In the genomic region with DNA sequence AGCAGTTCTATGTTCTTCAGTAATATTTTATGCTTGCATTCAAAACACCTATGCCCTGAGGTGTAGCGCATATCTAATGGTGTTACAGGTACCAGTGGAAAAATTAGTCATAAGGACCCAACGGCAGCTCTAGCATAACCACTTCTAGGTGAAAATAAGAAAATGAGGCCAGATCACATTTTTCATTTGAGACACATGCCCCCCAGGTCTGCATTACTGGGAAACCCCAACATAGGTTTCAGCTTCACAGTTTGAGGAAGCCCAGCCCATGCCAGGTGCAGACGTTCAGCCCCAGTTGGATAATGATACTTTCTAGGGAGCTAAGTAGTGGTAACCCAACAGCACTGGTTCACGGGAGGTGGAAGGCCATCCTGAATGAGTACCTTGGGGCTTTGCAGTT, we compare ENCODE assay signal across 16 cellular contexts.
DNase-seq lines count a peak whose midpoint lies in the region; ATAC-seq and TF ChIP-seq lines count a peak whose summit lies in the region.
"Had no signal": no experiment of that assay in that cellular context is flagged by ENCODE, and none has a peak within 500 bp of the region (broad histone marks: within the 10 kb centered on the region; RNA-seq: fewer than 3 reads in every experiment).

No MANE protein-coding gene starts in this region.

- no peak for TF ChIP-seq CTCF in activated CD8-positive, alpha-beta T cell treated with anti-CD3 and anti-CD28 coated beads for 36 hours (IDR thresholded peaks at IDR 0.05)

- no peaks in the 10 kb centered on the region for H3K9me3 Mint-ChIP-seq in activated CD8-positive, alpha-beta T cell treated with anti-CD3 and anti-CD28 coated beads for 36 hours
- no peaks in the 10 kb centered on the region for H3K9me3 Mint-ChIP-seq in activated CD8-positive, alpha-beta T cell treated with anti-CD3 and anti-CD28 coated beads, Interleukin-2, amount 10 ng/mL, durations not matched to agents 7 days and 5 days (ENCODE audit: insufficient read depth)
- peaks cover 7% of the 10 kb centered on the region for H3K9me3 Mint-ChIP-seq in activated T-helper 1 cell treated with anti-CD3 and anti-CD28 coated beads, Interleukin-12 subunit alpha, Interleukin-12 subunit beta, Interleukin-2, Interleukin-4 antibody, amounts not matched to agents 30 ng/mL and 10 ng/mL and 1 ng/mL, durations not matched to agents 14 hours and 24 hours and 36 hours
- H3K9me3 Mint-ChIP-seq: endodermal cell, nephron had no signal

- peak; percentile 73 for ATAC-seq in activated CD8-positive, alpha-beta T cell treated with anti-CD3 and anti-CD28 coated beads for 36 hours
- ATAC-seq in activated CD8-positive, alpha-beta T cell treated with anti-CD3 and anti-CD28 coated beads, Interleukin-2, amount 10 ng/mL, durations not matched to agents 7 days and 5 days = no peak
- peak; percentile 57 for ATAC-seq in GM21717 (IDR thresholded peaks at IDR 0.05; ENCODE audit: unreplicated experiment)
- ATAC-seq in HG03196 (IDR thresholded peaks at IDR 0.05; ENCODE audit: unreplicated experiment) = peak; percentile 37
- peak; percentile 30 for ATAC-seq in stimulated activated naive CD8-positive, alpha-beta T cell treated with anti-CD3 and anti-CD28 coated beads, Interleukin-15, Interleukin-2, amounts not matched to agents 100 U/mL and 50 U/mL, for 24 hours
- ATAC-seq: left lobe of liver had no signal

- POLR2A ChIA-PET in activated CD8-positive, alpha-beta T cell treated with anti-CD3 and anti-CD28 coated beads for 36 hours (lab: Charles Lee) = interaction anchor here (0.5 kb wide), 1 partner anchor 156 kb away, joined by 3 read pairs; no protein-coding TSS in a partner anchor
- POLR2A ChIA-PET in activated CD8-positive, alpha-beta T cell treated with anti-CD3 and anti-CD28 coated beads, Interleukin-2, amount 10 ng/mL, durations not matched to agents 7 days and 5 days (lab: Charles Lee) = no interaction called here

- peak; percentile 39 for DNase-seq in activated CD8-positive, alpha-beta T cell treated with anti-CD3 and anti-CD28 coated beads for 36 hours
- no peak for DNase-seq in activated CD8-positive, alpha-beta T cell treated with anti-CD3 and anti-CD28 coated beads, Interleukin-2, amount 10 ng/mL, durations not matched to agents 7 days and 5 days
- DNase-seq in stimulated activated naive CD8-positive, alpha-beta T cell treated with anti-CD3 and anti-CD28 coated beads, Interleukin-15, Interleukin-2, amounts not matched to agents 100 U/mL and 50 U/mL, for 24 hours = no peak
- no peak for DNase-seq in activated T-helper 1 cell treated with anti-CD3 and anti-CD28 coated beads, Interleukin-12 subunit alpha, Interleukin-12 subunit beta, Interleukin-2, Interleukin-4 antibody, amounts not matched to agents 30 ng/mL and 10 ng/mL and 1 ng/mL, durations not matched to agents 14 hours and 24 hours and 36 hours (ENCODE audit: low spot score)
- DNase-seq in NCI-H1105 treated with DMSO at 0.1 percent for 48 hours (lab: John Stamatoyannopoulos, UW) = no peak
- DNase-seq in activated CD4-positive, alpha-beta T cell treated with anti-CD3 and anti-CD28 coated beads for 48 hours = no peak
- DNase-seq: 8988T, brain microvascular endothelial cell, endodermal cell, NCI-H1436, NCI-H526 treated with DMSO at 0.1 percent for 48 hours, SHP77 had no signal

- H3K4me1 Mint-ChIP-seq in activated CD8-positive, alpha-beta T cell treated with anti-CD3 and anti-CD28 coated beads for 36 hours (ENCODE audit: low read depth) = peaks cover 34% of the 10 kb centered on the region
- peaks cover 22% of the 10 kb centered on the region for H3K4me1 Mint-ChIP-seq in activated CD8-positive, alpha-beta T cell treated with anti-CD3 and anti-CD28 coated beads, Interleukin-2, amount 10 ng/mL, durations not matched to agents 7 days and 5 days (ENCODE audit: low read depth)
- H3K4me1 Mint-ChIP-seq in activated T-helper 1 cell treated with anti-CD3 and anti-CD28 coated beads, Interleukin-12 subunit alpha, Interleukin-12 subunit beta, Interleukin-2, Interleukin-4 antibody, amounts not matched to agents 30 ng/mL and 10 ng/mL and 1 ng/mL, durations not matched to agents 14 hours and 24 hours and 36 hours (ENCODE audit: low read depth) = peaks cover 35% of the 10 kb centered on the region

- peak overlapping the region; percentile 81 for H3K27ac Mint-ChIP-seq in activated CD8-positive, alpha-beta T cell treated with anti-CD3 and anti-CD28 coated beads for 36 hours
- H3K27ac Mint-ChIP-seq in activated CD8-positive, alpha-beta T cell treated with anti-CD3 and anti-CD28 coated beads, Interleukin-2, amount 10 ng/mL, durations not matched to agents 7 days and 5 days = no peak overlapping the region
- H3K27ac Mint-ChIP-seq in activated T-helper 1 cell treated with anti-CD3 and anti-CD28 coated beads, Interleukin-12 subunit alpha, Interleukin-12 subunit beta, Interleukin-2, Interleukin-4 antibody, amounts not matched to agents 30 ng/mL and 10 ng/mL and 1 ng/mL, durations not matched to agents 14 hours and 24 hours and 36 hours = no peak overlapping the region
- H3K27ac Mint-ChIP-seq: endodermal cell had no signal

- H3K36me3 Mint-ChIP-seq in activated CD8-positive, alpha-beta T cell treated with anti-CD3 and anti-CD28 coated beads for 36 hours (ENCODE audit: low read depth) = no peaks in the 10 kb centered on the region
- no peaks in the 10 kb centered on the region for H3K36me3 Mint-ChIP-seq in activated CD8-positive, alpha-beta T cell treated with anti-CD3 and anti-CD28 coated beads, Interleukin-2, amount 10 ng/mL, durations not matched to agents 7 days and 5 days (ENCODE audit: low read depth)
- no peaks in the 10 kb centered on the region for H3K36me3 Mint-ChIP-seq in activated T-helper 1 cell treated with anti-CD3 and anti-CD28 coated beads, Interleukin-12 subunit alpha, Interleukin-12 subunit beta, Interleukin-2, Interleukin-4 antibody, amounts not matched to agents 30 ng/mL and 10 ng/mL and 1 ng/mL, durations not matched to agents 14 hours and 24 hours and 36 hours (ENCODE audit: low read depth)

- H3K27me3 Mint-ChIP-seq in activated CD8-positive, alpha-beta T cell treated with anti-CD3 and anti-CD28 coated beads for 36 hours = no peaks in the 10 kb centered on the region
- H3K27me3 Mint-ChIP-seq in activated CD8-positive, alpha-beta T cell treated with anti-CD3 and anti-CD28 coated beads, Interleukin-2, amount 10 ng/mL, durations not matched to agents 7 days and 5 days (ENCODE audit: low read depth) = peaks cover 5% of the 10 kb centered on the region
- H3K27me3 Mint-ChIP-seq in activated T-helper 1 cell treated with anti-CD3 and anti-CD28 coated beads, Interleukin-12 subunit alpha, Interleukin-12 subunit beta, Interleukin-2, Interleukin-4 antibody, amounts not matched to agents 30 ng/mL and 10 ng/mL and 1 ng/mL, durations not matched to agents 14 hours and 24 hours and 36 hours (ENCODE audit: insufficient read depth) = peaks cover 17% of the 10 kb centered on the region

- H3K4me3 Mint-ChIP-seq in activated CD8-positive, alpha-beta T cell treated with anti-CD3 and anti-CD28 coated beads for 36 hours = no peak overlapping the region
- no peak overlapping the region for H3K4me3 Mint-ChIP-seq in activated CD8-positive, alpha-beta T cell treated with anti-CD3 and anti-CD28 coated beads, Interleukin-2, amount 10 ng/mL, durations not matched to agents 7 days and 5 days
- H3K4me3 Mint-ChIP-seq in activated T-helper 1 cell treated with anti-CD3 and anti-CD28 coated beads, Interleukin-12 subunit alpha, Interleukin-12 subunit beta, Interleukin-2, Interleukin-4 antibody, amounts not matched to agents 30 ng/mL and 10 ng/mL and 1 ng/mL, durations not matched to agents 14 hours and 24 hours and 36 hours = no peak overlapping the region
- H3K4me3 Mint-ChIP-seq: endodermal cell, nephron had no signal

- CTCF ChIA-PET in activated CD8-positive, alpha-beta T cell treated with anti-CD3 and anti-CD28 coated beads for 36 hours (lab: Charles Lee) = interaction anchor here (0.9 kb wide), 2 partner anchors 12 to 105 kb away, joined by 3 read pairs; no protein-coding TSS in a partner anchor
- CTCF ChIA-PET in activated CD8-positive, alpha-beta T cell treated with anti-CD3 and anti-CD28 coated beads, Interleukin-2, amount 10 ng/mL, durations not matched to agents 7 days and 5 days (lab: Charles Lee) = interaction anchor here (1.4 kb wide), 1 partner anchor 13 kb away, joined by 3 read pairs; no protein-coding TSS in a partner anchor

- intact Hi-C loops in activated CD8-positive, alpha-beta T cell treated with anti-CD3 and anti-CD28 coated beads for 36 hours (cut with micrococcal nuclease) = no loop called here
- intact Hi-C loops in activated T-helper 1 cell treated with anti-CD3 and anti-CD28 coated beads, Interleukin-12 subunit alpha, Interleukin-12 subunit beta, Interleukin-2, Interleukin-4 antibody, amounts not matched to agents 30 ng/mL and 10 ng/mL and 1 ng/mL, durations not matched to agents 14 hours and 24 hours and 36 hours (cut with micrococcal nuclease) = no loop called here
